12 cellular contexts compared by ENCODE assay signal in genomic region chr20:17896771-17897369, GRCh38.
DNase-seq lines count a peak whose midpoint lies in the region; ATAC-seq and TF ChIP-seq lines count a peak whose summit lies in the region.
"Had no signal": no experiment of that assay in that cellular context is flagged by ENCODE, and none has a peak within 500 bp of the region (broad histone marks: within the 10 kb centered on the region; RNA-seq: fewer than 3 reads in every experiment).

No MANE protein-coding gene starts in this region.

- CTCF ChIA-PET in activated CD8-positive, alpha-beta T cell treated with anti-CD3 and anti-CD28 coated beads for 36 hours (lab: Charles Lee), result interaction anchor here (1.1 to 6.1 kb wide), 8 partner anchors 9 to 391 kb away, joined by 3 to 49 read pairs (median 9); partner anchors contain the start of gene RRBP1
- CTCF ChIA-PET in activated CD8-positive, alpha-beta T cell treated with anti-CD3 and anti-CD28 coated beads, Interleukin-2, amount 10 ng/mL, durations not matched to agents 7 days and 5 days (lab: Charles Lee), result interaction anchor here (1.0 to 6.7 kb wide), 5 partner anchors 38 to 392 kb away, joined by 3 to 64 read pairs (median 10); partner anchors contain the start of gene RRBP1

- H3K36me3 Mint-ChIP-seq in activated CD8-positive, alpha-beta T cell treated with anti-CD3 and anti-CD28 coated beads for 36 hours (ENCODE audit: low read depth), result no peaks in the 10 kb centered on the region
- H3K36me3 Mint-ChIP-seq in activated CD8-positive, alpha-beta T cell treated with anti-CD3 and anti-CD28 coated beads, Interleukin-2, amount 10 ng/mL, durations not matched to agents 7 days and 5 days (ENCODE audit: low read depth), result no peaks in the 10 kb centered on the region
- H3K36me3 Mint-ChIP-seq: naive thymus-derived CD8-positive, alpha-beta T cell had no signal

- H3K4me1 ChIP-seq in right atrium auricular region, result peaks cover 0 to 40% of the 10 kb centered on the region in 2 donors

- no peaks in the 10 kb centered on the region for H3K36me3 ChIP-seq in right atrium auricular region
- H3K36me3 ChIP-seq: Peyer's patch had no signal

- DNase-seq in activated CD8-positive, alpha-beta T cell treated with anti-CD3 and anti-CD28 coated beads for 36 hours, result peak; percentile 41
- DNase-seq in activated CD8-positive, alpha-beta T cell treated with anti-CD3 and anti-CD28 coated beads, Interleukin-2, amount 10 ng/mL, durations not matched to agents 7 days and 5 days, result no peak
- no peak for DNase-seq in right atrium auricular region (ENCODE audit: low spot score)
- no peak for DNase-seq in SIG-M5 (lab: John Stamatoyannopoulos, UW)
- no peak for DNase-seq in retina
- DNase-seq in NCI-H2196 treated with DMSO at 0.1 percent for 48 hours (lab: John Stamatoyannopoulos, UW; ENCODE audit: unreplicated experiment), result no peak
- DNase-seq: activated CD4-positive, alpha-beta T cell treated with anti-CD3 and anti-CD28 coated beads, Interleukin-2, amount 10 ng/mL, durations not matched to agents 24 days and 14 days; naive thymus-derived CD8-positive, alpha-beta T cell; NCI-H1092 had no signal

- H3K27me3 Mint-ChIP-seq in activated CD8-positive, alpha-beta T cell treated with anti-CD3 and anti-CD28 coated beads for 36 hours, result peaks cover 31% of the 10 kb centered on the region
- H3K27me3 Mint-ChIP-seq in activated CD8-positive, alpha-beta T cell treated with anti-CD3 and anti-CD28 coated beads, Interleukin-2, amount 10 ng/mL, durations not matched to agents 7 days and 5 days (ENCODE audit: low read depth), result peaks cover 41% of the 10 kb centered on the region

- H3K27me3 ChIP-seq in right atrium auricular region, result no peaks in the 10 kb centered on the region
- H3K27me3 ChIP-seq: Peyer's patch had no signal

- H3K4me3 Mint-ChIP-seq in activated CD8-positive, alpha-beta T cell treated with anti-CD3 and anti-CD28 coated beads for 36 hours, result no peak overlapping the region
- H3K4me3 Mint-ChIP-seq in activated CD8-positive, alpha-beta T cell treated with anti-CD3 and anti-CD28 coated beads, Interleukin-2, amount 10 ng/mL, durations not matched to agents 7 days and 5 days, result no peak overlapping the region

- H3K9me3 Mint-ChIP-seq in activated CD8-positive, alpha-beta T cell treated with anti-CD3 and anti-CD28 coated beads for 36 hours, result no peaks in the 10 kb centered on the region
- no peaks in the 10 kb centered on the region for H3K9me3 Mint-ChIP-seq in activated CD8-positive, alpha-beta T cell treated with anti-CD3 and anti-CD28 coated beads, Interleukin-2, amount 10 ng/mL, durations not matched to agents 7 days and 5 days (ENCODE audit: insufficient read depth)
- H3K9me3 Mint-ChIP-seq: activated CD4-positive, alpha-beta T cell treated with anti-CD3 and anti-CD28 coated beads, Interleukin-2, amount 10 ng/mL, durations not matched to agents 24 days and 14 days; naive thymus-derived CD8-positive, alpha-beta T cell had no signal

- peak; percentile 50 for ATAC-seq in activated CD8-positive, alpha-beta T cell treated with anti-CD3 and anti-CD28 coated beads for 36 hours
- no peak for ATAC-seq in activated CD8-positive, alpha-beta T cell treated with anti-CD3 and anti-CD28 coated beads, Interleukin-2, amount 10 ng/mL, durations not matched to agents 7 days and 5 days
- peak; percentile 46 for ATAC-seq in HG03378 (IDR thresholded peaks at IDR 0.05; ENCODE audit: unreplicated experiment)
- ATAC-seq: naive thymus-derived CD8-positive, alpha-beta T cell had no signal

- POLR2A ChIA-PET in activated CD8-positive, alpha-beta T cell treated with anti-CD3 and anti-CD28 coated beads for 36 hours (lab: Charles Lee), result interaction anchor here (0.8 kb wide), 1 partner anchor 69 kb away, joined by 3 read pairs; no protein-coding TSS in a partner anchor
- POLR2A ChIA-PET in activated CD8-positive, alpha-beta T cell treated with anti-CD3 and anti-CD28 coated beads, Interleukin-2, amount 10 ng/mL, durations not matched to agents 7 days and 5 days (lab: Charles Lee), result no interaction called here

- intact Hi-C loops in activated CD8-positive, alpha-beta T cell treated with anti-CD3 and anti-CD28 coated beads for 36 hours (cut with micrococcal nuclease), result loop anchor here (5.0 to 10.0 kb wide), 3 partner anchors 215 to 390 kb away; partner anchors contain the start of genes BFSP1 and RRBP1

- TF ChIP-seq CTCF in activated CD8-positive, alpha-beta T cell treated with anti-CD3 and anti-CD28 coated beads for 36 hours (IDR thresholded peaks at IDR 0.05), result no peak
- no peak for TF ChIP-seq CTCF in right atrium auricular region (IDR thresholded peaks at IDR 0.05)

- peaks cover 21% of the 10 kb centered on the region for H3K4me1 Mint-ChIP-seq in activated CD8-positive, alpha-beta T cell treated with anti-CD3 and anti-CD28 coated beads for 36 hours (ENCODE audit: low read depth)
- H3K4me1 Mint-ChIP-seq in activated CD8-positive, alpha-beta T cell treated with anti-CD3 and anti-CD28 coated beads, Interleukin-2, amount 10 ng/mL, durations not matched to agents 7 days and 5 days (ENCODE audit: low read depth), result peaks cover 17% of the 10 kb centered on the region

- H3K27ac ChIP-seq in right atrium auricular region, result peak overlapping the region; percentile 75 to 79
- peak overlapping the region; percentile 6 for H3K27ac ChIP-seq in temporal lobe (ENCODE audit: low read depth, low read length)

- no peaks in the 10 kb centered on the region for H3K9me3 ChIP-seq in right atrium auricular region
- H3K9me3 ChIP-seq: Peyer's patch had no signal

- no peak overlapping the region for H3K4me3 ChIP-seq in right atrium auricular region
- H3K4me3 ChIP-seq: Peyer's patch had no signal

- H3K27ac Mint-ChIP-seq in activated CD8-positive, alpha-beta T cell treated with anti-CD3 and anti-CD28 coated beads for 36 hours, result no peak overlapping the region
- no peak overlapping the region for H3K27ac Mint-ChIP-seq in activated CD8-positive, alpha-beta T cell treated with anti-CD3 and anti-CD28 coated beads, Interleukin-2, amount 10 ng/mL, durations not matched to agents 7 days and 5 days
